1 cellular context compared by ENCODE assay signal in genomic region chr3:9422712-9423424, GRCh38.
TF ChIP-seq lines count a peak whose summit lies in the region.

No MANE protein-coding gene starts in this region.

TF ChIP-seq in HepG2, 621 proteins besides CTCF, POLR2A, EP300 and RAD21 (continued from another document and continues in another):
- TF ChIP-seq ZBTB10 (CRISPR knock-in tag; IDR thresholded peaks at IDR 0.05; ENCODE audit: borderline replicate concordance) (no peak), GMEB2 (CRISPR knock-in tag; IDR thresholded peaks at IDR 0.05; ENCODE audit: low read depth) (no peak), ZNF616 (CRISPR knock-in tag; IDR thresholded peaks at IDR 0.05; ENCODE audit: low read depth) (no peak), ZNF589 (CRISPR knock-in tag; conservative IDR thresholded peaks at IDR 0.05) (no peak), ATF6 (CRISPR knock-in tag; conservative IDR thresholded peaks at IDR 0.05) (no peak; the same call in 1 of the 2 replicates), ZNF138 (CRISPR knock-in tag; IDR thresholded peaks at IDR 0.05; ENCODE audit: low read depth) (no peak), NCOA2 (CRISPR knock-in tag; IDR thresholded peaks at IDR 0.05) (peak; percentile 85), ZNF674 (CRISPR knock-in tag; IDR thresholded peaks at IDR 0.05; ENCODE audit: low read depth) (no peak), NRL (CRISPR knock-in tag; IDR thresholded peaks at IDR 0.05; ENCODE audit: borderline replicate concordance) (no peak), NONO (IDR thresholded peaks at IDR 0.05) (no peak), NONO (CRISPR knock-in tag; conservative IDR thresholded peaks at IDR 0.05) (peak; percentile 72), ZNF546 (CRISPR knock-in tag; conservative IDR thresholded peaks at IDR 0.05) (no peak), ZNF773 (CRISPR knock-in tag; IDR thresholded peaks at IDR 0.05; ENCODE audit: borderline replicate concordance) (no peak), KDM5A (IDR thresholded peaks at IDR 0.05; ENCODE audit: borderline replicate concordance, low read length) (peak; percentile 63; the same call in 1 of the 2 replicates), LCORL (IDR thresholded peaks at IDR 0.05) (no peak), LCORL (CRISPR knock-in tag; IDR thresholded peaks at IDR 0.05) (peak; percentile 68; the same call in 1 of the 2 replicates), ZNF264 (CRISPR knock-in tag; IDR thresholded peaks at IDR 0.05) (peak; percentile 86), MIER3 (CRISPR knock-in tag; IDR thresholded peaks at IDR 0.05; ENCODE audit: borderline replicate concordance) (peak; percentile 67; the same call in 1 of the 2 replicates), ZNF670 (CRISPR knock-in tag; IDR thresholded peaks at IDR 0.05; ENCODE audit: borderline replicate concordance) (no peak), ZNF782 (CRISPR knock-in tag; IDR thresholded peaks at IDR 0.05; ENCODE audit: borderline replicate concordance) (no peak), ZNF530 (CRISPR knock-in tag; IDR thresholded peaks at IDR 0.05; ENCODE audit: low read depth) (no peak), EHMT2 (IDR thresholded peaks at IDR 0.05; ENCODE audit: borderline replicate concordance, low read depth, low read length) (peak; percentile 56; the same call in 1 of the 2 replicates), NCOR1 (IDR thresholded peaks at IDR 0.05; ENCODE audit: borderline replicate concordance, low read length) (peak; percentile 94), ZSCAN29 (CRISPR knock-in tag; conservative IDR thresholded peaks at IDR 0.05) (no peak; the same call in 1 of the 2 replicates), ZNF644 (CRISPR knock-in tag; IDR thresholded peaks at IDR 0.05; ENCODE audit: low read depth) (peak; percentile 75), REL (CRISPR knock-in tag; conservative IDR thresholded peaks at IDR 0.05) (no peak), ZBTB25 (CRISPR knock-in tag; IDR thresholded peaks at IDR 0.05) (peak; percentile 86), ZNF646 (CRISPR knock-in tag; IDR thresholded peaks at IDR 0.05) (no peak), GRHL1 (CRISPR knock-in tag; conservative IDR thresholded peaks at IDR 0.05) (no peak), RFX5 (IDR thresholded peaks at IDR 0.05; ENCODE audit: low read depth, low read length) (no peak), ZNF292 (CRISPR knock-in tag; IDR thresholded peaks at IDR 0.05; ENCODE audit: borderline replicate concordance, low read depth) (peak; percentile 85), GPBP1L1 (CRISPR knock-in tag; IDR thresholded peaks at IDR 0.05) (no peak), TIGD3 (CRISPR knock-in tag; IDR thresholded peaks at IDR 0.05; ENCODE audit: borderline replicate concordance) (no peak), AHR (CRISPR knock-in tag; IDR thresholded peaks at IDR 0.05) (no peak), DNMT3B (CRISPR knock-in tag; conservative IDR thresholded peaks at IDR 0.05) (no peak), BATF2 (CRISPR knock-in tag; IDR thresholded peaks at IDR 0.05) (no peak), CAMTA2 (CRISPR knock-in tag; IDR thresholded peaks at IDR 0.05; ENCODE audit: borderline replicate concordance) (no peak), SMARCC2 (IDR thresholded peaks at IDR 0.05) (no peak), ZNF557 (CRISPR knock-in tag; IDR thresholded peaks at IDR 0.05) (no peak), TEAD2 (CRISPR knock-in tag; IDR thresholded peaks at IDR 0.05) (no peak), STAG1 (CRISPR knock-in tag; IDR thresholded peaks at IDR 0.05) (peak; percentile 18; the same call in 1 of the 2 replicates), ARNT2 (CRISPR knock-in tag; IDR thresholded peaks at IDR 0.05; ENCODE audit: low read depth) (peak; percentile 55; the same call in 1 of the 2 replicates), FOSL1 (CRISPR knock-in tag; IDR thresholded peaks at IDR 0.05; ENCODE audit: borderline replicate concordance) (no peak)
